ENCODE assay signal across 30 cellular contexts in the genomic region with DNA sequence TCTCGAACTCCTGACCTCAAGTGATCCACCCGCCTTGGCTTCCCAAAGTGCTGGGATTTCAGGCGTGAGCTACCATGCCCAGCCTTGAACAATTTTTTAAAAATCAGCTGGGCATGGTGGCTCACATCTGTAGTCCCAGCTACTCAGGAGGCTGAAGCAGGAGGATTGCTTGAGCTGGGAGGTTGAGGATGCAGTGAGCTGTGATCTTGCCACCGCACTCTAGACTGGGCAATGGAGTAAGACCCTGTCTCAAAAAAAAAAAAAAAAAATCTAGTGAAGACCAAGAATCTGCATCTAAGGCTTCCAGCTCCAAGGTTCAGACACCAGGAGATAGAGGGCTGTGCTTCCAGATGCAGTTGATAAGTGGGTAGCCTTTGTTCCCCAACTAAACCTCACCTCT. TPM values are rescaled to one million over a fixed set of nuclear protein-coding genes. Genes with fewer than 3 reads are reported as not detected.
DNase-seq lines count a peak whose midpoint lies in the region; ATAC-seq, FAIRE-seq and TF ChIP-seq lines count a peak whose summit lies in the region.
"Had no signal": no experiment of that assay in that cellular context is flagged by ENCODE, and none has a peak within 500 bp of the region (broad histone marks: within the 10 kb centered on the region; RNA-seq: fewer than 3 reads in every experiment).

No MANE protein-coding gene starts in this region.

- intact Hi-C loops in natural killer cell (cut with micrococcal nuclease): no loop called here
- intact Hi-C loops in K562 (cut with micrococcal nuclease): no loop called here

- H3K4me3 ChIP-seq in K562: no peak overlapping the region
- H3K4me3 ChIP-seq: BLaER1, GM12878 had no signal

- no peaks in the 10 kb centered on the region for H3K9me3 Mint-ChIP-seq in natural killer cell treated with Interleukin-12 subunit alpha and Interleukin-12 subunit beta and Interleukin-15 and Interleukin-18, amount 100 ng/mL, for 72 hours
- H3K9me3 Mint-ChIP-seq in natural killer cell (no peaks in the 10 kb centered on the region), neural crest cell (no peaks in the 10 kb centered on the region)
- H3K9me3 Mint-ChIP-seq: CD4-positive, alpha-beta memory T cell; CD4-positive, CD25-positive, alpha-beta regulatory T cell had no signal

- H3K9me1 ChIP-seq in K562 (ENCODE audit: control insufficient read depth, insufficient read depth, low read length): no peaks in the 10 kb centered on the region

- H3K36me3 Mint-ChIP-seq in natural killer cell treated with Interleukin-12 subunit alpha and Interleukin-12 subunit beta and Interleukin-15 and Interleukin-18, amount 100 ng/mL, for 72 hours: no peaks in the 10 kb centered on the region
- no peaks in the 10 kb centered on the region for H3K36me3 Mint-ChIP-seq in natural killer cell
- H3K36me3 Mint-ChIP-seq in neural crest cell (ENCODE audit: low read depth): peaks cover 3% of the 10 kb centered on the region
- H3K36me3 Mint-ChIP-seq: CD14-positive monocyte; CD4-positive, alpha-beta memory T cell; CD4-positive, CD25-positive, alpha-beta regulatory T cell; CD8-positive, alpha-beta memory T cell had no signal

- H3K27ac ChIP-seq in K562 (ENCODE audit: extremely low read depth, low read depth, low read length) (no peak overlapping the region), RWPE1 (no peak overlapping the region)
- H3K27ac ChIP-seq: BLaER1 had no signal

- no peak for ATAC-seq in natural killer cell treated with Interleukin-12 subunit alpha and Interleukin-12 subunit beta and Interleukin-15 and Interleukin-18, amount 100 ng/mL, for 72 hours
- ATAC-seq in natural killer cell: no peak
- no peak for ATAC-seq in K562
- ATAC-seq in HG03457 (IDR thresholded peaks at IDR 0.05; ENCODE audit: unreplicated experiment): no peak
- ATAC-seq: GM12878 had no signal

- no peak overlapping the region for H3K9ac ChIP-seq in K562 (ENCODE audit: insufficient read depth in 1 of 2, low read depth in 2 of 2, low read length in 2 of 2)
- H3K9ac ChIP-seq: BLaER1 had no signal

- H3K27me3 ChIP-seq in K562 (ENCODE audit: control insufficient read depth in 2 of 2, insufficient read depth in 2 of 2, low read length in 2 of 2): no peaks in the 10 kb centered on the region
- H3K27me3 ChIP-seq: BE2C, BLaER1 had no signal

- no peak for TF ChIP-seq RAD21 in K562 (CRISPR knock-in tag; conservative IDR thresholded peaks at IDR 0.05 in 1 of 2, IDR thresholded peaks at IDR 0.05 in 1 of 2)

- POLR2A ChIA-PET in K562 (lab: Yijun Ruan, JAX): interaction anchor here (1.4 to 1.8 kb wide), 3 partner anchors 13 to 17 kb away, joined by 3 to 6 read pairs (median 4); partner anchors contain the start of gene DNASE2
- POLR2A ChIA-PET in RWPE1 (lab: Yijun Ruan, JAX; ENCODE audit: low non-redundant PET): no interaction called here

- no peak overlapping the region for H3K4me2 ChIP-seq in K562 (ENCODE audit: insufficient read depth, low read length)
- H3K4me2 ChIP-seq: BLaER1 had no signal

- no peak for TF ChIP-seq CTCF in natural killer cell (IDR thresholded peaks at IDR 0.05)
- no peak for TF ChIP-seq CTCF in K562 (IDR thresholded peaks at IDR 0.05 in 2 of 3, conservative IDR thresholded peaks at IDR 0.05 in 1 of 3; ENCODE audit: insufficient read depth in 2 of 3, low read depth in 1 of 3, low read length in 3 of 3)
- no peak for TF ChIP-seq CTCF in neural crest cell (conservative IDR thresholded peaks at IDR 0.05)
- no peak for TF ChIP-seq CTCF in RWPE1 (conservative IDR thresholded peaks at IDR 0.05; ENCODE audit: low read depth)

- H3K4me1 ChIP-seq in K562 (replicated peaks in 1 of 2; ENCODE audit: control insufficient read depth in 2 of 2, insufficient read depth in 2 of 2, low read length in 2 of 2): peaks cover 8 to 35% of the 10 kb centered on the region in 2 experiments; a peak in 4 of 5 replicates
- H3K4me1 ChIP-seq: BE2C had no signal

- no peak for TF ChIP-seq EP300 in K562 (IDR thresholded peaks at IDR 0.05; ENCODE audit: low read length)

- H3K4me1 Mint-ChIP-seq in natural killer cell treated with Interleukin-12 subunit alpha and Interleukin-12 subunit beta and Interleukin-15 and Interleukin-18, amount 100 ng/mL, for 72 hours (ENCODE audit: low read depth in 2 of 2): peaks cover 8% of the 10 kb centered on the region in 2 donors
- H3K4me1 Mint-ChIP-seq in natural killer cell: peaks cover 0 to 11% of the 10 kb centered on the region in 2 donors
- peaks cover 9% of the 10 kb centered on the region for H3K4me1 Mint-ChIP-seq in neural crest cell

- H3K9me3 ChIP-seq in K562 (replicated peaks; ENCODE audit: control insufficient read depth, insufficient read depth, low read depth, low read length): no peaks in the 10 kb centered on the region
- H3K9me3 ChIP-seq: BE2C, BLaER1 had no signal

- 31% methylated on average over 4 of the region's 4 CpGs for WGBS in K562 (ENCODE audit: insufficient coverage, low coverage, missing lambda C conversion rate)

- in situ Hi-C loops in K562 (cut with MboI): no loop called here

- CTCF ChIA-PET in K562 (lab: Yijun Ruan, JAX; ENCODE audit: low intra/inter-chr PET ratio): no interaction called here
- CTCF ChIA-PET in RWPE1 (lab: Yijun Ruan, JAX): interaction anchor here (0.6 to 1.5 kb wide), 2 partner anchors 16 to 21 kb away, joined by 4 to 6 read pairs; no protein-coding TSS in a partner anchor

- H3K36me3 ChIP-seq in K562 (ENCODE audit: control insufficient read depth, insufficient read depth, low read length): no peaks in the 10 kb centered on the region
- H3K36me3 ChIP-seq: BLaER1 had no signal

- no peak overlapping the region for H3K27ac Mint-ChIP-seq in natural killer cell treated with Interleukin-12 subunit alpha and Interleukin-12 subunit beta and Interleukin-15 and Interleukin-18, amount 100 ng/mL, for 72 hours
- no peak overlapping the region for H3K27ac Mint-ChIP-seq in natural killer cell
- H3K27ac Mint-ChIP-seq in neural crest cell (ENCODE audit: unreplicated experiment): no peak overlapping the region
- H3K27ac Mint-ChIP-seq: CD4-positive, alpha-beta memory T cell had no signal

- no TSS peak for BruUV-seq in K562 (replicated peaks; lab: Mats Ljungman, UMichigan)

- no peak overlapping the region for H2AFZ ChIP-seq in K562 (ENCODE audit: low read depth, low read length)

- no peaks in the 10 kb centered on the region for H3K79me2 ChIP-seq in K562 (ENCODE audit: control insufficient read depth, insufficient read depth, low read length)

- FAIRE-seq in K562 (lab: Jason Lieb, UNC): no peak
- FAIRE-seq: A204.1, GM12878, GM12892, GM18507 had no signal

- peak; percentile 46 for DNase-seq in natural killer cell treated with Interleukin-12 subunit alpha and Interleukin-12 subunit beta and Interleukin-15 and Interleukin-18, amount 100 ng/mL, for 72 hours (ENCODE audit: low spot score)
- DNase-seq in natural killer cell (no peak), K562 (ENCODE audit: extremely low read depth in 1 of 4, low spot score in 3 of 4) (no peak), neural crest cell (ENCODE audit: low read depth, low spot score) (no peak), cerebellum (ENCODE audit: low spot score) (no peak), RWPE1 (ENCODE audit: low spot score) (no peak)
- DNase-seq: 8988T; ACHN; BE2C; C1 segment of cervical spinal cord; CD4-positive, alpha-beta memory T cell; CD4-positive, CD25-positive, alpha-beta regulatory T cell; CD8-positive, alpha-beta memory T cell; COR-L47; DMS 273 treated with DMSO at 0.1 percent for 48 hours; DMS79; DND-41; EL; GDM1 had no signal

- H3K4me3 Mint-ChIP-seq in natural killer cell treated with Interleukin-12 subunit alpha and Interleukin-12 subunit beta and Interleukin-15 and Interleukin-18, amount 100 ng/mL, for 72 hours: no peak overlapping the region
- H3K4me3 Mint-ChIP-seq in natural killer cell: no peak overlapping the region
- peak overlapping the region; percentile 19 for H3K4me3 Mint-ChIP-seq in neural crest cell
- H3K4me3 Mint-ChIP-seq: CD14-positive monocyte; CD8-positive, alpha-beta memory T cell had no signal

- H3K27me3 Mint-ChIP-seq in natural killer cell treated with Interleukin-12 subunit alpha and Interleukin-12 subunit beta and Interleukin-15 and Interleukin-18, amount 100 ng/mL, for 72 hours: peaks cover 0 to 2% of the 10 kb centered on the region in 2 donors
- H3K27me3 Mint-ChIP-seq in natural killer cell (ENCODE audit: low read depth in 2 of 2) (peaks cover 0 to 3% of the 10 kb centered on the region in 2 donors), neural crest cell (ENCODE audit: low read depth) (no peaks in the 10 kb centered on the region)

- H4K20me1 ChIP-seq in K562 (replicated peaks; ENCODE audit: control insufficient read depth, insufficient read depth, low read length): no peaks in the 10 kb centered on the region; the same call in 1 of the 2 replicates
- H4K20me1 ChIP-seq: BLaER1 had no signal

- TF ChIP-seq POLR2A in K562 (conservative IDR thresholded peaks at IDR 0.05): no peak

RNA-seq across cellular contexts. Expression of gene DNASE2, which starts 17.1 kb away (rescaled TPM):
- total RNA-seq in natural killer cell treated with Interleukin-12 subunit alpha and Interleukin-12 subunit beta and Interleukin-15 and Interleukin-18, amount 100 ng/mL, for 72 hours: 10 to 100 TPM; 30.3 to 32.7 TPM
- total RNA-seq in natural killer cell (10 to 100 TPM; 28.3 to 31.7 (median 31.2) TPM), K562 (2014; rRNA removed) (20.1 and 22.1 TPM in 2 replicates), K562 (2014; rRNA removed; fragmentation: Illumina TruSeq; extraction: Trizol) (15.4 and 17.4 TPM in 2 replicates), K562 (2015; rRNA removed; fragmentation: Illumina TruSeq; extraction: Trizol) (17.8 and 20.2 TPM in 2 replicates), K562 (2021) (21.1 and 25.4 TPM in 2 replicates), neural crest cell (8.6 and 11.2 TPM in 2 replicates), cerebellum (6.3 TPM)
- total RNA-seq in K562 (2011; cell fraction: chromatin; rRNA removed; ENCODE audit: low replicate concordance): 27.4 and 52.2 TPM in 2 replicates
- 66.1 and 75.4 TPM in 2 replicates for total RNA-seq in K562 (2011; cell fraction: nucleolus; rRNA removed)
- 43.7 and 50.4 TPM in 2 replicates for total RNA-seq in K562 (2011; cell fraction: nucleoplasm; rRNA removed)
- polyA plus RNA-seq in K562 (2011; rRNA removed) (19.0 and 38.0 TPM in 2 replicates), K562 (2014; fragmentation: Illumina TruSeq; extraction: Trizol) (20.3 and 31.2 TPM in 2 replicates), K562 (2014; fragmentation: Nextera tagmentation; extraction: Ambion mirVana) (1 to 10 TPM; 4.4 to 6.1 TPM), K562 (2014; rRNA removed) (27.0 and 29.8 TPM in 2 replicates)
- polyA plus RNA-seq in K562 (2011; cell fraction: cytosol; rRNA removed): 38.9 and 53.7 TPM in 2 replicates
- polyA plus RNA-seq in K562 (2011; cell fraction: nucleus; rRNA removed): 5.7 and 9.8 TPM in 2 replicates
- 23.6 and 112 TPM in 2 replicates for polyA plus RNA-seq in K562 (2012)
- 12.8 and 19.9 TPM in 2 replicates for polyA minus RNA-seq in K562 (2011; rRNA and poly(A)+ RNA removed)
- polyA minus RNA-seq in K562 (2011; cell fraction: cytosol; rRNA and poly(A)+ RNA removed): 13.2 and 19.3 TPM in 2 replicates
- polyA minus RNA-seq in K562 (2011; cell fraction: nucleus; rRNA and poly(A)+ RNA removed): 3.6 and 8.9 TPM in 2 replicates

RNA-seq across cellular contexts. Expression of gene KLF1, which starts 22.9 kb away (rescaled TPM):
- total RNA-seq in natural killer cell treated with Interleukin-12 subunit alpha and Interleukin-12 subunit beta and Interleukin-15 and Interleukin-18, amount 100 ng/mL, for 72 hours: under 1 TPM; 0.52 to 0.89 TPM
- not detected for total RNA-seq in natural killer cell
- total RNA-seq in K562 (2011; cell fraction: chromatin; rRNA removed; ENCODE audit: low replicate concordance): 6.4 and 26.3 TPM in 2 replicates
- total RNA-seq in K562 (2011; cell fraction: nucleolus; rRNA removed): 42.0 and 42.9 TPM in 2 replicates
- 23.0 and 24.3 TPM in 2 replicates for total RNA-seq in K562 (2011; cell fraction: nucleoplasm; rRNA removed)
- 163 and 229 TPM in 2 replicates for total RNA-seq in K562 (2014; rRNA removed)
- 26.9 and 40.3 TPM in 2 replicates for total RNA-seq in K562 (2014; rRNA removed; fragmentation: Illumina TruSeq; extraction: Trizol)
- total RNA-seq in K562 (2015; rRNA removed; fragmentation: Illumina TruSeq; extraction: Trizol): 76.4 and 81.8 TPM in 2 replicates
- 144 and 168 TPM in 2 replicates for total RNA-seq in K562 (2021)
- polyA plus RNA-seq in K562 (2011; rRNA removed): 47.3 and 58.8 TPM in 2 replicates
- 72.0 and 223 TPM in 2 replicates for polyA plus RNA-seq in K562 (2011; cell fraction: cytosol; rRNA removed)
- polyA plus RNA-seq in K562 (2011; cell fraction: nucleus; rRNA removed): 45.6 and 85.0 TPM in 2 replicates
- 70.7 and 93.0 TPM in 2 replicates for polyA plus RNA-seq in K562 (2012)
- polyA plus RNA-seq in K562 (2014; fragmentation: Illumina TruSeq; extraction: Trizol): 38.0 and 76.5 TPM in 2 replicates
- 1 to 10 TPM; 8.4 to 9.3 TPM for polyA plus RNA-seq in K562 (2014; fragmentation: Nextera tagmentation; extraction: Ambion mirVana)
- polyA plus RNA-seq in K562 (2014; rRNA removed): 111 and 113 TPM in 2 replicates
- polyA minus RNA-seq in K562 (2011; rRNA and poly(A)+ RNA removed): 11.6 and 17.2 TPM in 2 replicates
- polyA minus RNA-seq in K562 (2011; cell fraction: cytosol; rRNA and poly(A)+ RNA removed): 35.4 and 37.3 TPM in 2 replicates
- polyA minus RNA-seq in K562 (2011; cell fraction: nucleus; rRNA and poly(A)+ RNA removed): 23.3 and 27.4 TPM in 2 replicates
- 0.18 TPM in 1 of 2 replicates, not detected in the other for total RNA-seq in neural crest cell
- total RNA-seq in cerebellum: 0.73 TPM
- total RNA-seq: CD4-positive, alpha-beta memory T cell; CD4-positive, CD25-positive, alpha-beta regulatory T cell; Daoy; G401 had no signal
- polyA plus RNA-seq: AG04450; CD4-positive, alpha-beta memory T cell; CD8-positive, alpha-beta memory T cell had no signal

RNA-seq across cellular contexts. Expression of gene MAST1, which starts 25.8 kb away (rescaled TPM):
- under 1 TPM in 1 of 2 donors, not detected in 1; 0.31 TPM for total RNA-seq in natural killer cell treated with Interleukin-12 subunit alpha and Interleukin-12 subunit beta and Interleukin-15 and Interleukin-18, amount 100 ng/mL, for 72 hours
- under 1 TPM in 2 of 3 donors, not detected in 1; 0.07 to 0.88 TPM for total RNA-seq in natural killer cell
- 16.9 and 44.1 TPM in 2 replicates for total RNA-seq in K562 (2011; cell fraction: chromatin; rRNA removed; ENCODE audit: low replicate concordance)
- 24.6 and 28.7 TPM in 2 replicates for total RNA-seq in K562 (2011; cell fraction: nucleolus; rRNA removed)
- total RNA-seq in K562 (2011; cell fraction: nucleoplasm; rRNA removed): 19.8 and 23.5 TPM in 2 replicates
- total RNA-seq in K562 (2014; rRNA removed): 3.9 and 5.7 TPM in 2 replicates
- 1.9 and 2.8 TPM in 2 replicates for total RNA-seq in K562 (2014; rRNA removed; fragmentation: Illumina TruSeq; extraction: Trizol)
- 2.9 and 3.1 TPM in 2 replicates for total RNA-seq in K562 (2015; rRNA removed; fragmentation: Illumina TruSeq; extraction: Trizol)
- 10.3 and 12.1 TPM in 2 replicates for total RNA-seq in K562 (2021)
- 8.2 and 17.4 TPM in 2 replicates for polyA plus RNA-seq in K562 (2011; rRNA removed)
- 12.7 and 13.3 TPM in 2 replicates for polyA plus RNA-seq in K562 (2011; cell fraction: cytosol; rRNA removed)
- polyA plus RNA-seq in K562 (2011; cell fraction: nucleus; rRNA removed): 58.3 and 58.5 TPM in 2 replicates
- polyA plus RNA-seq in K562 (2012): 6.0 and 9.1 TPM in 2 replicates
- 6.4 and 8.8 TPM in 2 replicates for polyA plus RNA-seq in K562 (2014; fragmentation: Illumina TruSeq; extraction: Trizol)
- under 1 TPM; 0.48 to 0.67 TPM for polyA plus RNA-seq in K562 (2014; fragmentation: Nextera tagmentation; extraction: Ambion mirVana)
- 7.6 and 10.5 TPM in 2 replicates for polyA plus RNA-seq in K562 (2014; rRNA removed)
- polyA minus RNA-seq in K562 (2011; rRNA and poly(A)+ RNA removed): 5.9 and 8.4 TPM in 2 replicates
- 9.2 and 12.7 TPM in 2 replicates for polyA minus RNA-seq in K562 (2011; cell fraction: cytosol; rRNA and poly(A)+ RNA removed)
- 6.7 and 10.0 TPM in 2 replicates for polyA minus RNA-seq in K562 (2011; cell fraction: nucleus; rRNA and poly(A)+ RNA removed)
- total RNA-seq in neural crest cell: 16.7 and 17.7 TPM in 2 replicates
- 65.7 TPM for total RNA-seq in cerebellum
- total RNA-seq: CD4-positive, alpha-beta memory T cell had no signal

RNA-seq across cellular contexts. Expression of gene GCDH, which starts 26.8 kb away (rescaled TPM):
- 10 to 100 TPM; 41.5 to 77.2 TPM for total RNA-seq in natural killer cell treated with Interleukin-12 subunit alpha and Interleukin-12 subunit beta and Interleukin-15 and Interleukin-18, amount 100 ng/mL, for 72 hours
- total RNA-seq in natural killer cell (10 to 100 TPM; 35.9 to 41.7 (median 36.3) TPM), K562 (2014; rRNA removed) (25.7 and 37.9 TPM in 2 replicates), K562 (2014; rRNA removed; fragmentation: Illumina TruSeq; extraction: Trizol) (11.5 and 17.7 TPM in 2 replicates), K562 (2015; rRNA removed; fragmentation: Illumina TruSeq; extraction: Trizol) (19.1 and 21.3 TPM in 2 replicates), K562 (2021) (40.1 and 47.5 TPM in 2 replicates), neural crest cell (46.7 and 48.3 TPM in 2 replicates), cerebellum (20.0 TPM)
- 55.0 and 139 TPM in 2 replicates for total RNA-seq in K562 (2011; cell fraction: chromatin; rRNA removed; ENCODE audit: low replicate concordance)
- 92.4 and 115 TPM in 2 replicates for total RNA-seq in K562 (2011; cell fraction: nucleolus; rRNA removed)
- 67.1 and 68.3 TPM in 2 replicates for total RNA-seq in K562 (2011; cell fraction: nucleoplasm; rRNA removed)
- polyA plus RNA-seq in K562 (2011; rRNA removed) (16.8 and 19.8 TPM in 2 replicates), K562 (2014; fragmentation: Illumina TruSeq; extraction: Trizol) (20.6 and 38.9 TPM in 2 replicates), K562 (2014; fragmentation: Nextera tagmentation; extraction: Ambion mirVana) (1 to 10 TPM; 2.9 to 5.5 TPM), K562 (2014; rRNA removed) (44.7 and 50.8 TPM in 2 replicates)
- 38.3 and 58.8 TPM in 2 replicates for polyA plus RNA-seq in K562 (2011; cell fraction: cytosol; rRNA removed)
- polyA plus RNA-seq in K562 (2011; cell fraction: nucleus; rRNA removed): 44.2 and 61.1 TPM in 2 replicates
- polyA plus RNA-seq in K562 (2012): 12.4 and 34.6 TPM in 2 replicates
- 12.1 and 21.1 TPM in 2 replicates for polyA minus RNA-seq in K562 (2011; rRNA and poly(A)+ RNA removed)
- polyA minus RNA-seq in K562 (2011; cell fraction: cytosol; rRNA and poly(A)+ RNA removed): 17.9 and 18.6 TPM in 2 replicates
- 26.5 and 27.9 TPM in 2 replicates for polyA minus RNA-seq in K562 (2011; cell fraction: nucleus; rRNA and poly(A)+ RNA removed)

RNA-seq across cellular contexts. Expression of gene RTBDN, which starts 29.8 kb away (rescaled TPM):
- total RNA-seq in natural killer cell treated with Interleukin-12 subunit alpha and Interleukin-12 subunit beta and Interleukin-15 and Interleukin-18, amount 100 ng/mL, for 72 hours: not detected
- not detected for total RNA-seq in natural killer cell
- 0.76 and 1.6 TPM in 2 replicates for total RNA-seq in K562 (2011; cell fraction: chromatin; rRNA removed; ENCODE audit: low replicate concordance)
- total RNA-seq in K562 (2011; cell fraction: nucleolus; rRNA removed): 2.8 and 3.8 TPM in 2 replicates
- 3.1 and 3.4 TPM in 2 replicates for total RNA-seq in K562 (2011; cell fraction: nucleoplasm; rRNA removed)
- 0.73 and 1.1 TPM in 2 replicates for total RNA-seq in K562 (2014; rRNA removed)
- 0.19 and 0.22 TPM in 2 replicates for total RNA-seq in K562 (2014; rRNA removed; fragmentation: Illumina TruSeq; extraction: Trizol)
- 0.40 and 1.1 TPM in 2 replicates for total RNA-seq in K562 (2015; rRNA removed; fragmentation: Illumina TruSeq; extraction: Trizol)
- 0.69 and 2.3 TPM in 2 replicates for total RNA-seq in K562 (2021)
- polyA plus RNA-seq in K562 (2011; rRNA removed): 0.86 and 0.87 TPM in 2 replicates
- 1.4 and 1.9 TPM in 2 replicates for polyA plus RNA-seq in K562 (2011; cell fraction: cytosol; rRNA removed)
- polyA plus RNA-seq in K562 (2011; cell fraction: nucleus; rRNA removed): 0.63 and 1.0 TPM in 2 replicates
- polyA plus RNA-seq in K562 (2012): 2.0 and 3.5 TPM in 2 replicates
- polyA plus RNA-seq in K562 (2014; fragmentation: Illumina TruSeq; extraction: Trizol): 0.96 and 1.2 TPM in 2 replicates
- polyA plus RNA-seq in K562 (2014; fragmentation: Nextera tagmentation; extraction: Ambion mirVana): under 1 TPM in 1 of 2 experiments, not detected in 1; 0.20 TPM
- polyA plus RNA-seq in K562 (2014; rRNA removed): 0.58 and 1.9 TPM in 2 replicates
- not detected in 2 replicates for polyA minus RNA-seq in K562 (2011; rRNA and poly(A)+ RNA removed)
- 1.7 TPM in 1 of 2 replicates, not detected in the other for polyA minus RNA-seq in K562 (2011; cell fraction: cytosol; rRNA and poly(A)+ RNA removed)
- polyA minus RNA-seq in K562 (2011; cell fraction: nucleus; rRNA and poly(A)+ RNA removed): 0.56 TPM in 1 of 2 replicates, not detected in the other
- 0.36 TPM in 1 of 2 replicates, not detected in the other for total RNA-seq in neural crest cell
- total RNA-seq in cerebellum: 0.64 TPM
- total RNA-seq: A673; CD4-positive, alpha-beta memory T cell; CD4-positive, CD25-positive, alpha-beta regulatory T cell; CD8-positive, alpha-beta memory T cell; Daoy had no signal
- polyA plus RNA-seq: AG04450; CD14-positive monocyte; CD4-positive, alpha-beta memory T cell; CD4-positive, CD25-positive, alpha-beta regulatory T cell; CD8-positive, alpha-beta memory T cell; GM12878 had no signal
